9 cellular contexts compared by ENCODE assay signal in genomic region chr21:45438391-45439145, GRCh38. TPM values are rescaled to one million over a fixed set of nuclear protein-coding genes. Genes with fewer than 3 reads are reported as not detected.
DNase-seq lines count a peak whose midpoint lies in the region; ATAC-seq, FAIRE-seq and TF ChIP-seq lines count a peak whose summit lies in the region.
"Had no signal": no experiment of that assay in that cellular context is flagged by ENCODE, and none has a peak within 500 bp of the region (broad histone marks: within the 10 kb centered on the region; RNA-seq: fewer than 3 reads in every experiment).

No MANE protein-coding gene starts in this region.

- H3K9me2 ChIP-seq in HCT116 (ENCODE audit: insufficient read depth) = no peaks in the 10 kb centered on the region

- H3K27ac Mint-ChIP-seq in stimulated activated naive B cell treated with anti-CD40 and anti-IgM and Interleukin-4, amounts not matched to agents 10 μg/mL and 1 μg/mL and 100 μg/mL, for 72 hours = peak overlapping the region; percentile 87
- H3K27ac Mint-ChIP-seq: activated CD4-positive, alpha-beta memory T cell treated with anti-CD3 and anti-CD28 coated beads for 36 hours had no signal

- H3K4me2 ChIP-seq in HCT116 (ENCODE audit: low read length) = 0 out of 2 replicates have a peak overlapping the region, but pooled peaks have one; percentile 38

- intact Hi-C loops in HCT116 (cut with micrococcal nuclease) = loop anchor here (1.0 kb wide), 2 partner anchors 146 to 298 kb away; no protein-coding TSS in a partner anchor
- intact Hi-C loops in colonic mucosa (cut with DNase I) = loop anchor here (1.0 to 2.0 kb wide), 2 partner anchors 146 to 298 kb away; no protein-coding TSS in a partner anchor
- intact Hi-C loops in right lobe of liver (cut with DNase I) = loop anchor here in 1 of 2 donors (5.0 kb wide), 1 partner anchor 136 kb away; no protein-coding TSS in a partner anchor

- H3K79me2 ChIP-seq in HCT116 (ENCODE audit: insufficient read depth, low read length) = peaks cover 17% of the 10 kb centered on the region; the same call in 1 of the 2 replicates

- 14% methylated on average over 2 of the region's 26 CpGs for whole genome bisulfite sequencing in right lobe of liver (ENCODE audit: insufficient coverage, low coverage, low lambda C conversion rate, missing lambda C conversion rate)

- CTCF ChIA-PET in HCT116 (lab: Charles Lee) = interaction anchor here (0.7 to 1.8 kb wide), 2 partner anchors 149 to 297 kb away, joined by 4 to 5 read pairs; no protein-coding TSS in a partner anchor

- FAIRE-seq in D721Med (lab: Jason Lieb, UNC) = no peak

- H3K27me3 ChIP-seq in HCT116 (ENCODE audit: insufficient read depth, low read length) = no peaks in the 10 kb centered on the region
- no peaks in the 10 kb centered on the region for H3K27me3 ChIP-seq in colonic mucosa
- no peaks in the 10 kb centered on the region for H3K27me3 ChIP-seq in right lobe of liver

- no peak for DNase-seq in HCT116 (ENCODE audit: low read depth, low spot score)
- DNase-seq in colonic mucosa = no peak
- DNase-seq in right lobe of liver = peak in 2 of 3 donors; percentile 26 to 56
- no peak for DNase-seq in stimulated activated naive B cell treated with anti-CD40 and anti-IgM and Interleukin-4, amounts not matched to agents 10 μg/mL and 1 μg/mL and 100 μg/mL, for 72 hours
- DNase-seq in D341Med (ENCODE audit: low spot score) = no peak
- no peak for DNase-seq in NCI-H2081 treated with DMSO at 0.1 percent for 48 hours (lab: John Stamatoyannopoulos, UW)
- DNase-seq in D721Med (ENCODE audit: insufficient read length, low spot score) = no peak
- DNase-seq in stimulated activated naive CD8-positive, alpha-beta T cell treated with anti-CD3 and anti-CD28 coated beads, Interleukin-15, Interleukin-2, amounts not matched to agents 100 U/mL and 50 U/mL, for 24 hours = no peak

- BruUV-seq in HCT116 (replicated peaks; lab: Mats Ljungman, UMichigan) = no TSS peak

- POLR2A ChIA-PET in HCT116 (lab: Charles Lee) = no interaction called here

- H2AFZ ChIP-seq in HCT116 (ENCODE audit: low read depth, low read length, poor library complexity, severe bottlenecking) = no peak overlapping the region

- H3K36me3 ChIP-seq in HCT116 (ENCODE audit: control insufficient read depth in 1 of 2, insufficient read depth in 2 of 2, low read length in 2 of 2) (no peaks in the 10 kb centered on the region), colonic mucosa (no peaks in the 10 kb centered on the region), right lobe of liver (no peaks in the 10 kb centered on the region)

- RAD21 ChIA-PET in HCT116 (lab: Charles Lee; ENCODE audit: low non-redundant PET in 1 of 2, low total read pairs in 2 of 2, uncharacterized antibody in 2 of 2, unreplicated experiment in 2 of 2) = no interaction called here

- peaks cover 0 to 9% of the 10 kb centered on the region in 2 experiments; a peak in 1 of 4 replicates for H3K4me1 ChIP-seq in HCT116 (ENCODE audit: control insufficient read depth in 1 of 2, insufficient read depth in 2 of 2, low read length in 2 of 2)
- no peaks in the 10 kb centered on the region for H3K4me1 ChIP-seq in colonic mucosa
- H3K4me1 ChIP-seq in right lobe of liver = peaks cover 0 to 25% (median 5%) of the 10 kb centered on the region in 4 donors

- TF ChIP-seq POLR2A in HCT116 (IDR thresholded peaks at IDR 0.05; ENCODE audit: borderline replicate concordance, extremely low read depth, insufficient read depth, insufficient read length) = no peak
- TF ChIP-seq POLR2A in right lobe of liver (IDR thresholded peaks at IDR 0.05) = no peak

- no peak for TF ChIP-seq CTCF in HCT116 (IDR thresholded peaks at IDR 0.05 in 2 of 3, conservative IDR thresholded peaks at IDR 0.05 in 1 of 3; ENCODE audit: borderline replicate concordance in 1 of 3, insufficient read depth in 1 of 3, low read depth in 2 of 3, low read length in 2 of 3)
- no peak for TF ChIP-seq CTCF in colonic mucosa (IDR thresholded peaks at IDR 0.05)
- no peak for TF ChIP-seq CTCF in right lobe of liver (IDR thresholded peaks at IDR 0.05)
- no peak for TF ChIP-seq CTCF in D721Med (IDR thresholded peaks at IDR 0.05; ENCODE audit: insufficient read depth, missing control alignments)

- H3K4me3 ChIP-seq in HCT116 (replicated peaks in 1 of 2; ENCODE audit: low read depth in 1 of 2, low read length in 2 of 2) = no peak overlapping the region
- H3K4me3 ChIP-seq in colonic mucosa = peak overlapping the region; percentile 30
- peak overlapping the region; percentile 20 to 48 (median 32) for H3K4me3 ChIP-seq in right lobe of liver

- H3K27me3 Mint-ChIP-seq in stimulated activated naive B cell treated with anti-CD40 and anti-IgM and Interleukin-4, amounts not matched to agents 10 μg/mL and 1 μg/mL and 100 μg/mL, for 72 hours = peaks cover 34 to 50% of the 10 kb centered on the region in 2 donors

- no peak for TF ChIP-seq RAD21 in HCT116 (IDR thresholded peaks at IDR 0.05; ENCODE audit: low read depth)

- H3K4me3 Mint-ChIP-seq in stimulated activated naive B cell treated with anti-CD40 and anti-IgM and Interleukin-4, amounts not matched to agents 10 μg/mL and 1 μg/mL and 100 μg/mL, for 72 hours = peak overlapping the region; percentile 55 to 75

- H3K9ac ChIP-seq in HCT116 (ENCODE audit: low read length) (no peak overlapping the region), colonic mucosa (ENCODE audit: low read depth in 2 of 2, low read length in 2 of 2) (peak overlapping the region in 1 of 2 donors; percentile 35)

- H3K27ac ChIP-seq in HCT116 (ENCODE audit: low read depth, low read length) = no peak overlapping the region
- H3K27ac ChIP-seq in colonic mucosa = peak overlapping the region; percentile 51
- peak overlapping the region; percentile 23 to 64 (median 58) for H3K27ac ChIP-seq in right lobe of liver

- no peaks in the 10 kb centered on the region for H3K9me3 ChIP-seq in HCT116 (ENCODE audit: control insufficient read depth in 1 of 2, insufficient read depth in 1 of 2, low read depth in 1 of 2, low read length in 2 of 2)
- H3K9me3 ChIP-seq in colonic mucosa = no peaks in the 10 kb centered on the region
- H3K9me3 ChIP-seq in right lobe of liver = no peaks in the 10 kb centered on the region

- H3K36me3 Mint-ChIP-seq in stimulated activated naive B cell treated with anti-CD40 and anti-IgM and Interleukin-4, amounts not matched to agents 10 μg/mL and 1 μg/mL and 100 μg/mL, for 72 hours = no peaks in the 10 kb centered on the region
- H3K36me3 Mint-ChIP-seq: activated CD4-positive, alpha-beta memory T cell treated with anti-CD3 and anti-CD28 coated beads for 36 hours had no signal

- H3K4me1 Mint-ChIP-seq in stimulated activated naive B cell treated with anti-CD40 and anti-IgM and Interleukin-4, amounts not matched to agents 10 μg/mL and 1 μg/mL and 100 μg/mL, for 72 hours = peaks cover 3 to 17% of the 10 kb centered on the region in 2 donors

- no peaks in the 10 kb centered on the region for H3K9me3 Mint-ChIP-seq in stimulated activated naive B cell treated with anti-CD40 and anti-IgM and Interleukin-4, amounts not matched to agents 10 μg/mL and 1 μg/mL and 100 μg/mL, for 72 hours
- H3K9me3 Mint-ChIP-seq: activated CD4-positive, alpha-beta memory T cell treated with anti-CD3 and anti-CD28 coated beads for 36 hours had no signal

- ATAC-seq in HCT116 = no peak
- no peak for ATAC-seq in right lobe of liver
- ATAC-seq in stimulated activated naive B cell treated with anti-CD40 and anti-IgM and Interleukin-4, amounts not matched to agents 10 μg/mL and 1 μg/mL and 100 μg/mL, for 72 hours (replicated peaks) = no peak
- no peak for ATAC-seq in stimulated activated naive CD8-positive, alpha-beta T cell treated with anti-CD3 and anti-CD28 coated beads, Interleukin-15, Interleukin-2, amounts not matched to agents 100 U/mL and 50 U/mL, for 24 hours

- H4K20me1 ChIP-seq in HCT116 (ENCODE audit: insufficient read depth) = no peaks in the 10 kb centered on the region

TF ChIP-seq in HCT116, 20 proteins besides CTCF, POLR2A, EP300 and RAD21 (continues in another document):
- TF ChIP-seq SIN3A (IDR thresholded peaks at IDR 0.05; ENCODE audit: low read depth) = no peak
- TF ChIP-seq, protein P1, sequence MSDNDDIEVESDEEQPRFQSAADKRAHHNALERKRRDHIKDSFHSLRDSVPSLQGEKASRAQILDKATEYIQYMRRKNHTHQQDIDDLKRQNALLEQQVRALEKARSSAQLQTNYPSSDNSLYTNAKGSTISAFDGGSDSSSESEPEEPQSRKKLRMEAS (IDR thresholded peaks at IDR 0.05) = no peak
- no peak for TF ChIP-seq CBX3 (IDR thresholded peaks at IDR 0.05; ENCODE audit: low read depth)
- TF ChIP-seq POLR2AphosphoS5 (IDR thresholded peaks at IDR 0.05; ENCODE audit: low read depth, low read length) = no peak
- no peak for TF ChIP-seq EZH2 (IDR thresholded peaks at IDR 0.05)
- no peak for TF ChIP-seq YY1 (IDR thresholded peaks at IDR 0.05; ENCODE audit: extremely low read depth, insufficient replicate concordance, low read depth, low read length)
- no peak for TF ChIP-seq EGR1 (IDR thresholded peaks at IDR 0.05; ENCODE audit: low read depth)
- no peak for TF ChIP-seq REST (IDR thresholded peaks at IDR 0.05; ENCODE audit: low read depth)
- TF ChIP-seq SRF (IDR thresholded peaks at IDR 0.05; ENCODE audit: low read depth) = no peak

RNA-seq across cellular contexts. Expression of gene COL18A1, which starts 33.6 kb away (rescaled TPM):
- total RNA-seq in HCT116 (2021; ENCODE audit: unreplicated experiment) (59.5 TPM), colonic mucosa (10 to 100 TPM in 1 of 2 donors, 1 to 10 TPM in 1; 8.4 to 22.3 TPM), right lobe of liver (100 to 1,000 TPM; 261 to 487 (median 297) TPM)
- 57.0 and 60.3 TPM in 2 replicates for polyA plus RNA-seq in HCT116 (2012)

Comparison
In these comparisons a context has a peak if more than half of its experiments do, and no peak if none do; other contexts are left out.
1. DNase-seq: peak in right lobe of liver (2 of 3); none in HCT116 (single experiment), colonic mucosa (single experiment), stimulated activated naive B cell treated with anti-CD40 and anti-IgM and Interleukin-4, amounts not matched to agents 10 μg/mL and 1 μg/mL and 100 μg/mL, for 72 hours (single experiment), D341Med (single experiment), NCI-H2081 treated with DMSO at 0.1 percent for 48 hours (single experiment), D721Med (single experiment) and stimulated activated naive CD8-positive, alpha-beta T cell treated with anti-CD3 and anti-CD28 coated beads, Interleukin-15, Interleukin-2, amounts not matched to agents 100 U/mL and 50 U/mL, for 24 hours (single experiment).
2. H3K4me3 ChIP-seq: peak in colonic mucosa (single experiment) and right lobe of liver (3 of 3); none in HCT116 (0 of 2).